In the genomic region with DNA sequence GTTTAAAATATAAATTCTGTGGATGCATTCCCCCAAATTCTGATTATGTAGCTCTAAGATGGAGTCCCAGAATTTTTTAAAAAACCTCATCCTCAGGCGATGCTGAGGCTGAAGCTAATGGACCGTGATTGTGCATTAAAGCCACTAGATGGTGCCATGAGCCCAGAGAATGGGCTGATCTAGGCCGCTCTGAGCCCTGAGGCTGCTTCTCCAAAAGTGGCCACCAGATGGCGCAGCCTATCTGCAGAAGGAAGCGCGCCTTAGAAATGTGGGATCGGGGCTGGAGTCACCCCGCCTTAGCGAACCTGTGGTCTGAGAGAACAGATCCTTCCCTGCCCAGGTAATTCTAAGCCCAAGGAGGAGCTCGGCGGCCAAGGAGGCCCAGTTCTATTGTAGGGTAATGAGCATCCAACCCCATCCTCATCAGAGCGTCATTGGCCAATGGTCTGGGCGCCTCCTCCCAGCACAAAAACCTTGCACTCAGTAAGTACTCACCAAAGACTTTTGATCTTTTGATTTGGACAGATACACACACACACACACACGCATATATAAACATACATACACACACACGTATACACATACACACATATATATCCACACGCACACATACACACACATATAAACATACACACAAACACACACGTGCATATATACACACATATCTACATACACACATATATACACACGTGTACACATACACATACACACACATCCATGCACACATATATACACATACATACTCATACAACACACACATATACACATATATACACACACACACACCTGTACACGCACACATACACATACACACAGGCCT, we compare ENCODE assay signal across 8 cellular contexts. TPM values are rescaled to one million over a fixed set of nuclear protein-coding genes. Genes with fewer than 3 reads are reported as not detected.
A peak's percentile ranks its signal among the peaks of the same experiment; 100 is the strongest.
DNase-seq lines count a peak whose midpoint lies in the region; ATAC-seq and TF ChIP-seq lines count a peak whose summit lies in the region.

No MANE protein-coding gene starts in this region.

- no peaks in the 10 kb centered on the region for H3K27me3 Mint-ChIP-seq in T-helper 2 cell treated with Interferon-gamma antibody and Interleukin-4, amounts not matched to agents 5 μg/mL and 100 μg/mL, for 36 hours (ENCODE audit: low read depth)

- H3K27ac Mint-ChIP-seq in T-helper 2 cell treated with Interferon-gamma antibody and Interleukin-4, amounts not matched to agents 5 μg/mL and 100 μg/mL, for 36 hours = no peak overlapping the region

- peak overlapping the region in 1 of 2 donors; percentile 11 for H3K4me3 ChIP-seq in ascending aorta
- no peak overlapping the region for H3K4me3 ChIP-seq in hepatocyte
- H3K4me3 ChIP-seq in skeletal muscle satellite cell (ENCODE audit: low read length) = no peak overlapping the region

- no peaks in the 10 kb centered on the region for H3K9me3 Mint-ChIP-seq in T-helper 2 cell treated with Interferon-gamma antibody and Interleukin-4, amounts not matched to agents 5 μg/mL and 100 μg/mL, for 36 hours

- no peaks in the 10 kb centered on the region for H3K36me3 Mint-ChIP-seq in T-helper 2 cell treated with Interferon-gamma antibody and Interleukin-4, amounts not matched to agents 5 μg/mL and 100 μg/mL, for 36 hours (ENCODE audit: low read depth)

- no peak overlapping the region for H2AFZ ChIP-seq in hepatocyte

- peaks cover 5% of the 10 kb centered on the region for H3K4me1 Mint-ChIP-seq in T-helper 2 cell treated with Interferon-gamma antibody and Interleukin-4, amounts not matched to agents 5 μg/mL and 100 μg/mL, for 36 hours (ENCODE audit: low read depth)

- no peak overlapping the region for H3K9ac ChIP-seq in skeletal muscle satellite cell (ENCODE audit: low read depth, low read length)

- TF ChIP-seq CTCF in ascending aorta (IDR thresholded peaks at IDR 0.05) (peak; percentile 99 to 100 (median 99)), hepatocyte (IDR thresholded peaks at IDR 0.05; ENCODE audit: poor library complexity) (peak; percentile 100)

- H3K4me3 Mint-ChIP-seq in T-helper 2 cell treated with Interferon-gamma antibody and Interleukin-4, amounts not matched to agents 5 μg/mL and 100 μg/mL, for 36 hours = no peak overlapping the region

- H3K9me2 ChIP-seq in hepatocyte (replicated peaks; ENCODE audit: insufficient read depth) = no peaks in the 10 kb centered on the region

- H3K4me2 ChIP-seq in hepatocyte (no peak overlapping the region), skeletal muscle satellite cell (ENCODE audit: low read length) (peak overlapping the region; percentile 64)

- 35% methylated on average over 19 of the region's 19 CpGs for WGBS in hepatocyte (ENCODE audit: low lambda C conversion rate, missing lambda C conversion rate)

- no peaks in the 10 kb centered on the region for H3K79me2 ChIP-seq in hepatocyte

- H3K27ac ChIP-seq in ascending aorta = no peak overlapping the region
- H3K27ac ChIP-seq in hepatocyte = no peak overlapping the region

- H3K27me3 ChIP-seq in ascending aorta (no peaks in the 10 kb centered on the region), hepatocyte (no peaks in the 10 kb centered on the region), skeletal muscle satellite cell (ENCODE audit: control insufficient read depth, insufficient read depth, low read length) (no peaks in the 10 kb centered on the region)

- H3K36me3 ChIP-seq in ascending aorta = no peaks in the 10 kb centered on the region
- no peaks in the 10 kb centered on the region for H3K36me3 ChIP-seq in hepatocyte (replicated peaks; ENCODE audit: insufficient read depth, low read depth)
- H3K36me3 ChIP-seq in skeletal muscle satellite cell (ENCODE audit: insufficient read depth, low read length) = no peaks in the 10 kb centered on the region

- ATAC-seq in HG02798 (IDR thresholded peaks at IDR 0.05; ENCODE audit: poor library complexity, unreplicated experiment) = peak; percentile 91

- no peaks in the 10 kb centered on the region for H3K4me1 ChIP-seq in ascending aorta
- H3K4me1 ChIP-seq in hepatocyte (ENCODE audit: insufficient read depth) = no peaks in the 10 kb centered on the region
- H3K4me1 ChIP-seq in skeletal muscle satellite cell (ENCODE audit: control insufficient read depth, insufficient read depth, low read length) = peaks cover 2% of the 10 kb centered on the region

- DNase-seq in SIG-M5 treated with dmso at 0.1 percent for 504 hours (lab: John Stamatoyannopoulos, UW; ENCODE audit: unreplicated experiment) (peak; percentile 69), SIG-M5 (lab: John Stamatoyannopoulos, UW) (no peak), NCI-H128 (lab: John Stamatoyannopoulos, UW; ENCODE audit: unreplicated experiment) (peak; percentile 76), ascending aorta (ENCODE audit: low spot score in 2 of 2) (peak; percentile 26 to 95), hepatocyte (ENCODE audit: low spot score) (peak; percentile 95)
- peak; percentile 74 for DNase-seq in T-helper 2 cell treated with Interferon-gamma antibody and Interleukin-4, amounts not matched to agents 5 μg/mL and 100 μg/mL, for 36 hours (ENCODE audit: low spot score)

- intact Hi-C loops in ascending aorta (cut with DNase I) = loop anchor here (1.0 to 5.0 kb wide), 4 partner anchors 37 to 377 kb away; no protein-coding TSS in a partner anchor

- H4K20me1 ChIP-seq in hepatocyte (ENCODE audit: insufficient read depth, poor library complexity, severe bottlenecking) = no peaks in the 10 kb centered on the region

- H3K9me3 ChIP-seq in ascending aorta (no peaks in the 10 kb centered on the region), hepatocyte (ENCODE audit: low read depth) (no peaks in the 10 kb centered on the region), skeletal muscle satellite cell (replicated peaks; ENCODE audit: low read length) (no peaks in the 10 kb centered on the region)

RNA-seq across cellular contexts. Expression of a gene that starts 13.7 kb away (rescaled TPM):
- 325 TPM for total RNA-seq in ascending aorta
- 107 and 128 TPM in 2 replicates for total RNA-seq in hepatocyte
- 196 and 198 TPM in 2 replicates for polyA plus RNA-seq in hepatocyte
- total RNA-seq in skeletal muscle satellite cell (2012; rRNA removed) = 377 and 392 TPM in 2 replicates

RNA-seq across cellular contexts. Expression of a gene that starts 43.6 kb away (rescaled TPM):
- total RNA-seq in ascending aorta (44.2 TPM), hepatocyte (9.5 and 13.9 TPM in 2 replicates)
- polyA plus RNA-seq in hepatocyte = 6.4 and 10.6 TPM in 2 replicates
- total RNA-seq in skeletal muscle satellite cell (2012; rRNA removed) = 6.6 and 8.6 TPM in 2 replicates
